In genomic region chr11:99739464-99740089, GRCh38 we compare ENCODE assay signal across 8 cellular contexts.
DNase-seq lines count a peak whose midpoint lies in the region; ATAC-seq and TF ChIP-seq lines count a peak whose summit lies in the region.

No MANE protein-coding gene starts in this region.

- no peaks in the 10 kb centered on the region for H3K9me3 ChIP-seq in ascending aorta
- no peaks in the 10 kb centered on the region for H3K9me3 ChIP-seq in liver (ENCODE audit: control insufficient read depth in 4 of 4, low read length in 3 of 4)

- peak; percentile 79 to 83 for TF ChIP-seq RAD21 in liver (IDR thresholded peaks at IDR 0.05)

- no peaks in the 10 kb centered on the region for H3K4me1 ChIP-seq in ascending aorta
- no peaks in the 10 kb centered on the region for H3K4me1 ChIP-seq in liver (ENCODE audit: control insufficient read depth in 4 of 4, insufficient read depth in 4 of 4, low read length in 3 of 4)

- intact Hi-C loops in ascending aorta (cut with DNase I), result no loop called here

- H3K4me3 ChIP-seq in ascending aorta (no peak overlapping the region), liver (ENCODE audit: low read depth in 1 of 3, low read length in 3 of 3) (no peak overlapping the region)

- no peaks in the 10 kb centered on the region for H3K27me3 ChIP-seq in ascending aorta
- peaks cover 0 to 3% (median 0%) of the 10 kb centered on the region in 4 donors for H3K27me3 ChIP-seq in liver (ENCODE audit: control insufficient read depth in 4 of 4, insufficient read depth in 4 of 4, low read length in 3 of 4)

- no peak for ATAC-seq in HG02840 (IDR thresholded peaks at IDR 0.05; ENCODE audit: low FRiP score, unreplicated experiment)

- H3K27ac ChIP-seq in ascending aorta (no peak overlapping the region), liver (ENCODE audit: low read depth in 1 of 2, low read length in 2 of 2) (no peak overlapping the region)

- H3K36me3 ChIP-seq in ascending aorta (no peaks in the 10 kb centered on the region), liver (ENCODE audit: control insufficient read depth in 4 of 4, insufficient read depth in 3 of 4, low read depth in 1 of 4, low read length in 3 of 4) (no peaks in the 10 kb centered on the region)

- TF ChIP-seq CTCF in ascending aorta (IDR thresholded peaks at IDR 0.05) (peak in 2 of 3 experiments; percentile 47 to 52), liver (IDR thresholded peaks at IDR 0.05; ENCODE audit: low read depth, low read length, missing input control) (peak; percentile 52)

- DNase-seq in NCI-H510A treated with DMSO at 0.1 percent for 48 hours (lab: John Stamatoyannopoulos, UW) (peak; percentile 2), NCI-H510A (lab: John Stamatoyannopoulos, UW) (no peak), NCI-H1694 (lab: John Stamatoyannopoulos, UW) (peak; percentile 16), ascending aorta (ENCODE audit: low spot score in 2 of 2) (no peak)
- DNase-seq in activated naive CD4-positive, alpha-beta T cell treated with anti-CD3 and anti-CD28 coated beads, Interleukin-2, amount 50 U/mL, for 16 hours, result no peak
- DNase-seq in stimulated activated CD4-positive, alpha-beta T cell treated with anti-CD3 and anti-CD28 coated beads, Interleukin-12 subunit alpha, Interleukin-12 subunit beta, amount 100 ng/mL, for 4 hours, result no peak

- H3K9ac ChIP-seq in liver (ENCODE audit: low read depth in 1 of 2, low read length in 2 of 2), result no peak overlapping the region

- WGBS in liver, result 21% methylated on average over 4 of the region's 4 CpGs

TF ChIP-seq in liver, 16 proteins besides CTCF, POLR2A, EP300 and RAD21:
- TF ChIP-seq HNF4G (IDR thresholded peaks at IDR 0.05) (no peak), MAX (IDR thresholded peaks at IDR 0.05) (no peak), REST (IDR thresholded peaks at IDR 0.05) (no peak), HNF4A (conservative IDR thresholded peaks at IDR 0.05) (no peak), FOXA1 (IDR thresholded peaks at IDR 0.05) (no peak), RXRA (IDR thresholded peaks at IDR 0.05) (no peak), GABPA (IDR thresholded peaks at IDR 0.05 in 1 of 2, conservative IDR thresholded peaks at IDR 0.05 in 1 of 2) (no peak), ATF3 (IDR thresholded peaks at IDR 0.05) (no peak), ZBTB33 (IDR thresholded peaks at IDR 0.05) (no peak), FOXA2 (IDR thresholded peaks at IDR 0.05) (no peak), YY1 (IDR thresholded peaks at IDR 0.05) (no peak)
TF ChIP-seq in liver: peak in this region for 0.

Comparison
In these comparisons a context has a peak if more than half of its experiments do, and no peak if none do; other contexts are left out.
1. DNase-seq: peak in NCI-H510A treated with DMSO at 0.1 percent for 48 hours (single experiment) and NCI-H1694 (single experiment); none in NCI-H510A (single experiment), ascending aorta (0 of 2), activated naive CD4-positive, alpha-beta T cell treated with anti-CD3 and anti-CD28 coated beads, Interleukin-2, amount 50 U/mL, for 16 hours (single experiment) and stimulated activated CD4-positive, alpha-beta T cell treated with anti-CD3 and anti-CD28 coated beads, Interleukin-12 subunit alpha, Interleukin-12 subunit beta, amount 100 ng/mL, for 4 hours (single experiment).